Comparison of ENCODE assay signal across 2 cellular contexts in genomic region chr2:41723531-41723930, GRCh38.
TF ChIP-seq lines count a peak whose summit lies in the region.

No MANE protein-coding gene starts in this region.

TF ChIP-seq in SK-N-SH treated with all-trans-retinoic acid at 6 μM for 48 hours, 23 proteins besides CTCF, POLR2A, EP300 and RAD21 (continued from another document):
- TF ChIP-seq PPARA (CRISPR knock-in tag; IDR thresholded peaks at IDR 0.05; ENCODE audit: borderline replicate concordance) (no peak), ZNF8 (CRISPR knock-in tag; IDR thresholded peaks at IDR 0.05) (no peak), RARB (CRISPR knock-in tag; IDR thresholded peaks at IDR 0.05) (no peak), ZNF565 (CRISPR knock-in tag; conservative IDR thresholded peaks at IDR 0.05; ENCODE audit: low read depth) (no peak), TOX (CRISPR knock-in tag; IDR thresholded peaks at IDR 0.05; ENCODE audit: borderline replicate concordance) (no peak), ISL1 (CRISPR knock-in tag; IDR thresholded peaks at IDR 0.05) (no peak), ZNF70 (CRISPR knock-in tag; IDR thresholded peaks at IDR 0.05) (no peak)
- TF ChIP-seq, protein P1, sequence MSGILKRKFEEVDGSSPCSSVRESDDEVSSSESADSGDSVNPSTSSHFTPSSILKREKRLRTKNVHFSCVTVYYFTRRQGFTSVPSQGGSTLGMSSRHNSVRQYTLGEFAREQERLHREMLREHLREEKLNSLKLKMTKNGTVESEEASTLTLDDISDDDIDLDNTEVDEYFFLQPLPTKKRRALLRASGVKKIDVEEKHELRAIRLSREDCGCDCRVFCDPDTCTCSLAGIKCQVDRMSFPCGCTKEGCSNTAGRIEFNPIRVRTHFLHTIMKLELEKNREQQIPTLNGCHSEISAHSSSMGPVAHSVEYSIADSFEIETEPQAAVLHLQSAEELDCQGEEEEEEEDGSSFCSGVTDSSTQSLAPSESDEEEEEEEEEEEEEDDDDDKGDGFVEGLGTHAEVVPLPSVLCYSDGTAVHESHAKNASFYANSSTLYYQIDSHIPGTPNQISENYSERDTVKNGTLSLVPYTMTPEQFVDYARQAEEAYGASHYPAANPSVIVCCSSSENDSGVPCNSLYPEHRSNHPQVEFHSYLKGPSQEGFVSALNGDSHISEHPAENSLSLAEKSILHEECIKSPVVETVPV (CRISPR knock-in tag; IDR thresholded peaks at IDR 0.05) = no peak

TF ChIP-seq in SK-N-SH, 30 proteins besides CTCF, POLR2A, EP300 and RAD21 (continued from another document):
- TF ChIP-seq REST (IDR thresholded peaks at IDR 0.05; ENCODE audit: low read depth, low read length) (no peak), FOXJ3 (CRISPR knock-in tag; IDR thresholded peaks at IDR 0.05) (no peak), EZH2phosphoT487 (IDR thresholded peaks at IDR 0.05; ENCODE audit: borderline replicate concordance, low read depth) (no peak), CHD2 (IDR thresholded peaks at IDR 0.05; ENCODE audit: low read length, partially characterized antibody) (no peak)
